8 cellular contexts compared by ENCODE assay signal in the genomic region with DNA sequence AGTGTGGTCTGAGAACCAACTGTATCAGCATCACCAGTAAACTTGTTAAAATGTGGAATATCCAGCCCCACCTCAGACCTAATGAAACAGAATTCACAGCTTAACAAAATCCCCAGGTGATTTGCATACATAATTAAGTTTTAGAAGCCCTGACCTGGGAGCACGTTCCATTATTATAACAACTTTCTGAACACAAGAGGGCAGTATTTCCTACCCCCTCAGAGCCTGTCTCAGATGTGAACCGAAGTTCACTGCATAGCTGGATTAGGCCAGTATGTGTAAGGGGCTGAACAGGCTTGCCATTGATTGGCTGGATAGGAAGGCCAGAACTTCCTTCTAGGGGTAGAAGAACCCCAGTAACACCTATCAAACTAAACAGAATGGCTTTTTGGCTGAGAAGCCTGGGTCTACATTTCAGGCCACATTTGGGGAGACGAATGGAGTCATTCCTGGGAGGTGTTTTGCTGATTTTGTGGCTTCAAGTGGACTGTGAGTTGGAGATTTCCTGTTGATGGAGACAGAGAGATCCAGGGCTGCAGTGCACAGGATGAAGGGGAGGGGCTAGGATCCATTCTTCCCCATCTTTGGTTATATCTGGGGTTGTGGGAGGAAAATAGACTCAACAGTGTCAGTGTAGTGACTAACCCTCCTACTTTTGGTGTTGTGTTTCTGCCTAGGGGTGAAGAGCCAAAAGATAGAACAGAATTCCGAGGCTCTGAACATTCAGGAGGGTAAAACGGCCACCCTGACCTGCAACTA.
DNase-seq lines count a peak whose midpoint lies in the region; ATAC-seq and TF ChIP-seq lines count a peak whose summit lies in the region.

No MANE protein-coding gene starts in this region.

- intact Hi-C loops in upper lobe of right lung (cut with DNase I) = no loop called here

- H3K4me1 ChIP-seq in upper lobe of right lung = no peaks in the 10 kb centered on the region

- H3K27me3 ChIP-seq in upper lobe of right lung = no peaks in the 10 kb centered on the region

- peaks cover 27% of the 10 kb centered on the region for H3K27me3 Mint-ChIP-seq in T-helper 1 cell treated with Interleukin-12 subunit alpha and Interleukin-12 subunit beta and Interleukin-4 antibody, amounts not matched to agents 30 μg/mL and 1 μg/mL, for 36 hours (ENCODE audit: low read depth)

- peak; percentile 79 to 90 for ATAC-seq in activated CD4-positive, CD25-positive, alpha-beta regulatory T cell treated with anti-CD3 and anti-CD28 coated beads, Interleukin-2, amount 50 U/mL, for 24 hours
- ATAC-seq in upper lobe of right lung (peak; percentile 70), HG03521 (IDR thresholded peaks at IDR 0.05; ENCODE audit: unreplicated experiment) (no peak)

- no peaks in the 10 kb centered on the region for H3K36me3 ChIP-seq in upper lobe of right lung

- H3K36me3 Mint-ChIP-seq in T-helper 1 cell treated with Interleukin-12 subunit alpha and Interleukin-12 subunit beta and Interleukin-4 antibody, amounts not matched to agents 30 μg/mL and 1 μg/mL, for 36 hours (ENCODE audit: low read depth) = no peaks in the 10 kb centered on the region

- TF ChIP-seq CTCF in upper lobe of right lung (IDR thresholded peaks at IDR 0.05) = peak; percentile 34

- no peak for DNase-seq in activated CD4-positive, CD25-positive, alpha-beta regulatory T cell (lab: John Stamatoyannopoulos, UW)
- DNase-seq in HT1080 (ENCODE audit: low read depth) = peak; percentile 29
- DNase-seq in globus pallidus (ENCODE audit: low spot score) = peak; percentile 22
- DNase-seq in upper lobe of right lung = no peak
- DNase-seq in substantia nigra (lab: John Stamatoyannopoulos, UW) = no peak

- peaks cover 6% of the 10 kb centered on the region for H3K4me1 Mint-ChIP-seq in T-helper 1 cell treated with Interleukin-12 subunit alpha and Interleukin-12 subunit beta and Interleukin-4 antibody, amounts not matched to agents 30 μg/mL and 1 μg/mL, for 36 hours (ENCODE audit: low read depth)

- H3K4me3 Mint-ChIP-seq in T-helper 1 cell treated with Interleukin-12 subunit alpha and Interleukin-12 subunit beta and Interleukin-4 antibody, amounts not matched to agents 30 μg/mL and 1 μg/mL, for 36 hours = peak overlapping the region; percentile 68

- H3K9me3 ChIP-seq in upper lobe of right lung = no peaks in the 10 kb centered on the region

- no peak overlapping the region for H3K4me3 ChIP-seq in upper lobe of right lung

- peaks cover 5% of the 10 kb centered on the region for H3K9me3 Mint-ChIP-seq in T-helper 1 cell treated with Interleukin-12 subunit alpha and Interleukin-12 subunit beta and Interleukin-4 antibody, amounts not matched to agents 30 μg/mL and 1 μg/mL, for 36 hours

- H3K27ac ChIP-seq in upper lobe of right lung = no peak overlapping the region
- H3K27ac ChIP-seq in substantia nigra (ENCODE audit: low read depth, low read length, poor library complexity, severe bottlenecking) = no peak overlapping the region

- peak overlapping the region; percentile 79 for H3K27ac Mint-ChIP-seq in T-helper 1 cell treated with Interleukin-12 subunit alpha and Interleukin-12 subunit beta and Interleukin-4 antibody, amounts not matched to agents 30 μg/mL and 1 μg/mL, for 36 hours

Comparison
In these comparisons a context has a peak if more than half of its experiments do, and no peak if none do; other contexts are left out.
1. DNase-seq: peak in HT1080 (single experiment) and globus pallidus (single experiment); none in activated CD4-positive, CD25-positive, alpha-beta regulatory T cell (0 of 4), upper lobe of right lung (single experiment) and substantia nigra (0 of 49).